In the genomic region with DNA sequence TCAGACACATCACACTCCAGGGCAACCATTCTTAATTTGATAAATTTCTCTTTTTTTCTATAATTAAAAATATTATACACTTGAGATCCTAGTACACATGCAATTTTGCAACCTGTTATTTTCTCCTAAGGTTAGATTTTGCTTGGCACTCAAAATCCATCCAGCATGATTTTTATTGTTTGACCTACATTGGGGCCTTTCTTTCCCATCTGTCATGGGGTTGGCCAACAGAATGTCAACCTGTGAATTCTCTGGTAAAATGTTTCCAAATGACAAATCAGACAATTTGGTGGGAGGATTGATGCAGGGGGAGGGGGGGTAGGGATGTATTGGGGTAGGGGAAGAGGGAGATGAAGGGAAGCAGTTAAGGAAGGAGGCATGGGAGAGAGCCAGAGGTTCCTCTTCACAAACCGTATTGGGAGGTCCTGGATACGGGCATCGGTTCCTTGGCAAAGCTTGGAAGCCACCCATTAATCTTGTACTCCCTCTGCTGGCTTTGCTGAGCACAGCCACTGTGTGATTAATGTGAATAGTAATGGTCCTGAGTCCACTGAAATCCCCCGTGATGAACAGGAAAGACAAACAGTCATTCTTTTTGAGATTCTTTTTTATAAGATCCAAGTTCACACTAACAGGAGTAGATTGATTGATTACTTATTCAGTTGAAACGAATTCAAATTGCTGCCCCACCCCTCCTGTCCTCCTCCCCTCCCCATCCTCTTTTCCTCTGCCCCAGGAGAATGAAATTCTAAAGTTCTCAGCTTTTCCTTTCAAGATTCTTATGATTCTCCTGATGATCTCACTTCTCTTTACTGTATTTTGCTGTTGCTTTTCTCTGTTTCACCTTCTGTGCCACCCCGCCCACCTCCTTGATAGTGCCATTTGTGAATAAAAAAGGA, we compare ENCODE assay signal across 8 cellular contexts.
DNase-seq lines count a peak whose midpoint lies in the region; ATAC-seq, FAIRE-seq and TF ChIP-seq lines count a peak whose summit lies in the region.

No MANE protein-coding gene starts in this region.

- intact Hi-C loops in activated CD4-positive, alpha-beta T cell treated with anti-CD3 and anti-CD28 coated beads, Interleukin-2, amount 10 ng/mL, durations not matched to agents 24 days and 14 days (cut with micrococcal nuclease) = loop anchor here (2.0 kb wide), 1 partner anchor 354 kb away; no protein-coding TSS in a partner anchor
- intact Hi-C loops in kidney (cut with DNase I) = loop anchor here (10.0 kb wide), 1 partner anchor 354 kb away; no protein-coding TSS in a partner anchor

- ATAC-seq in HG03565 (IDR thresholded peaks at IDR 0.05; ENCODE audit: unreplicated experiment) (peak; percentile 52), upper lobe of left lung (ENCODE audit: low FRiP score in 2 of 2) (peak; percentile 80 to 81)
- ATAC-seq in stimulated activated memory B cell treated with anti-CD40 and anti-IgM and Interleukin-4, amounts not matched to agents 10 μg/mL and 1 μg/mL and 100 μg/mL, for 72 hours = no peak

- H3K27me3 ChIP-seq in NT2/D1 (ENCODE audit: insufficient read depth, insufficient read length) (no peaks in the 10 kb centered on the region), upper lobe of left lung (no peaks in the 10 kb centered on the region)

- no peaks in the 10 kb centered on the region for H3K27me3 Mint-ChIP-seq in activated CD4-positive, alpha-beta T cell treated with anti-CD3 and anti-CD28 coated beads, Interleukin-2, amount 10 ng/mL, durations not matched to agents 24 days and 14 days
- H3K27me3 Mint-ChIP-seq in stimulated activated memory B cell treated with anti-CD40 and anti-IgM and Interleukin-4, amounts not matched to agents 10 μg/mL and 1 μg/mL and 100 μg/mL, for 72 hours = no peaks in the 10 kb centered on the region

- H3K9me3 ChIP-seq in NT2/D1 (ENCODE audit: insufficient read depth, low read length) = peaks cover 12% of the 10 kb centered on the region; the same call in 1 of the 2 replicates
- H3K9me3 ChIP-seq in kidney (ENCODE audit: control insufficient read depth in 1 of 2, low read length in 2 of 2) = no peaks in the 10 kb centered on the region
- H3K9me3 ChIP-seq in upper lobe of left lung = no peaks in the 10 kb centered on the region

- DNase-seq in activated CD4-positive, alpha-beta T cell treated with anti-CD3 and anti-CD28 coated beads, Interleukin-2, amount 10 ng/mL, durations not matched to agents 24 days and 14 days = peak; percentile 64
- no peak for DNase-seq in activated CD4-positive, alpha-beta T cell treated with anti-CD3 and anti-CD28 coated beads for 1 hour
- DNase-seq in NT2/D1 (ENCODE audit: low read depth, low spot score) (peak; percentile 48), cerebellar cortex (ENCODE audit: low spot score) (peak; percentile 91), kidney (no peak), upper lobe of left lung (peak in 1 of 2 donors; percentile 54)

- H3K4me3 ChIP-seq in NT2/D1 (ENCODE audit: insufficient read length, low read depth) (no peak overlapping the region), kidney (ENCODE audit: low read length in 2 of 2) (no peak overlapping the region), upper lobe of left lung (no peak overlapping the region)

- no peak overlapping the region for H3K9ac ChIP-seq in NT2/D1 (ENCODE audit: insufficient read length, low read depth)
- H3K9ac ChIP-seq in kidney (ENCODE audit: low read length in 2 of 2) = no peak overlapping the region

- TF ChIP-seq CTCF in kidney (IDR thresholded peaks at IDR 0.05; ENCODE audit: borderline replicate concordance, extremely low read depth, insufficient read depth) (peak; percentile 85), upper lobe of left lung (IDR thresholded peaks at IDR 0.05) (peak; percentile 50 to 79 (median 68))

- peak; percentile 32 for FAIRE-seq in kidney (lab: Jason Lieb, UNC)

- H3K4me1 ChIP-seq in NT2/D1 (ENCODE audit: insufficient read depth, insufficient read length) = no peaks in the 10 kb centered on the region
- H3K4me1 ChIP-seq in kidney (ENCODE audit: control insufficient read depth in 1 of 2, insufficient read depth in 1 of 2, low read depth in 1 of 2, low read length in 2 of 2) = peaks cover 2 to 4% of the 10 kb centered on the region in 2 donors
- peaks cover 0 to 5% (median 0%) of the 10 kb centered on the region in 4 donors for H3K4me1 ChIP-seq in upper lobe of left lung

- WGBS in upper lobe of left lung, 2 donors = 16 to 18% methylated on average over 6 of the region's 6 CpGs

- H3K36me3 ChIP-seq in NT2/D1 (ENCODE audit: insufficient read depth, insufficient read length, low read length) (no peaks in the 10 kb centered on the region), kidney (ENCODE audit: control insufficient read depth in 1 of 2, insufficient read depth in 2 of 2, low read length in 2 of 2) (no peaks in the 10 kb centered on the region), upper lobe of left lung (no peaks in the 10 kb centered on the region)

- no peaks in the 10 kb centered on the region for H3K4me1 Mint-ChIP-seq in activated CD4-positive, alpha-beta T cell treated with anti-CD3 and anti-CD28 coated beads, Interleukin-2, amount 10 ng/mL, durations not matched to agents 24 days and 14 days
- no peaks in the 10 kb centered on the region for H3K4me1 Mint-ChIP-seq in stimulated activated memory B cell treated with anti-CD40 and anti-IgM and Interleukin-4, amounts not matched to agents 10 μg/mL and 1 μg/mL and 100 μg/mL, for 72 hours

- H3K4me3 Mint-ChIP-seq in activated CD4-positive, alpha-beta T cell treated with anti-CD3 and anti-CD28 coated beads, Interleukin-2, amount 10 ng/mL, durations not matched to agents 24 days and 14 days = no peak overlapping the region
- no peak overlapping the region for H3K4me3 Mint-ChIP-seq in stimulated activated memory B cell treated with anti-CD40 and anti-IgM and Interleukin-4, amounts not matched to agents 10 μg/mL and 1 μg/mL and 100 μg/mL, for 72 hours

- H3K27ac ChIP-seq in kidney (ENCODE audit: low read depth in 2 of 2, low read length in 2 of 2) (no peak overlapping the region), upper lobe of left lung (no peak overlapping the region)

- no peaks in the 10 kb centered on the region for H3K9me3 Mint-ChIP-seq in activated CD4-positive, alpha-beta T cell treated with anti-CD3 and anti-CD28 coated beads, Interleukin-2, amount 10 ng/mL, durations not matched to agents 24 days and 14 days
- H3K9me3 Mint-ChIP-seq in stimulated activated memory B cell treated with anti-CD40 and anti-IgM and Interleukin-4, amounts not matched to agents 10 μg/mL and 1 μg/mL and 100 μg/mL, for 72 hours = no peaks in the 10 kb centered on the region

- no peak for TF ChIP-seq EP300 in upper lobe of left lung (IDR thresholded peaks at IDR 0.05)

- TF ChIP-seq POLR2A in upper lobe of left lung (IDR thresholded peaks at IDR 0.05) = no peak

- H3K27ac Mint-ChIP-seq in activated CD4-positive, alpha-beta T cell treated with anti-CD3 and anti-CD28 coated beads, Interleukin-2, amount 10 ng/mL, durations not matched to agents 24 days and 14 days = no peak overlapping the region
- no peak overlapping the region for H3K27ac Mint-ChIP-seq in stimulated activated memory B cell treated with anti-CD40 and anti-IgM and Interleukin-4, amounts not matched to agents 10 μg/mL and 1 μg/mL and 100 μg/mL, for 72 hours

- no peaks in the 10 kb centered on the region for H3K36me3 Mint-ChIP-seq in activated CD4-positive, alpha-beta T cell treated with anti-CD3 and anti-CD28 coated beads, Interleukin-2, amount 10 ng/mL, durations not matched to agents 24 days and 14 days (ENCODE audit: low read depth)
- no peaks in the 10 kb centered on the region for H3K36me3 Mint-ChIP-seq in stimulated activated memory B cell treated with anti-CD40 and anti-IgM and Interleukin-4, amounts not matched to agents 10 μg/mL and 1 μg/mL and 100 μg/mL, for 72 hours

Comparison
In these comparisons a context has a peak if more than half of its experiments do, and no peak if none do; other contexts are left out.
1. DNase-seq: peak in activated CD4-positive, alpha-beta T cell treated with anti-CD3 and anti-CD28 coated beads, Interleukin-2, amount 10 ng/mL, durations not matched to agents 24 days and 14 days (single experiment), NT2/D1 (single experiment) and cerebellar cortex (single experiment); none in activated CD4-positive, alpha-beta T cell treated with anti-CD3 and anti-CD28 coated beads for 1 hour (single experiment) and kidney (single experiment).